ENCODE assay signal across 14 cellular contexts in genomic region chr11:84106560-84106959, GRCh38.
"Had no signal": no experiment of that assay in that cellular context is flagged by ENCODE, and none has a peak within 500 bp of the region (broad histone marks: within the 10 kb centered on the region; RNA-seq: fewer than 3 reads in every experiment).

No MANE protein-coding gene starts in this region.

- H3K4me3 ChIP-seq: body of pancreas, left ventricle myocardium inferior, mucosa of descending colon, thyroid gland had no signal

- H3K27me3 ChIP-seq: body of pancreas, thyroid gland had no signal

- ATAC-seq: body of pancreas; mucosa of descending colon; naive thymus-derived CD4-positive, alpha-beta T cell; stimulated activated memory B cell treated with anti-CD40 and anti-IgM and Interleukin-4, amounts not matched to agents 10 μg/mL and 1 μg/mL and 100 μg/mL, for 72 hours had no signal

- DNase-seq: activated B cell treated with CpG ODN at 0.5 μM for 24 hours; activated CD4-positive, alpha-beta T cell treated with anti-CD3 and anti-CD28 coated beads, Interleukin-2, amount 10 ng/mL, durations not matched to agents 24 days and 14 days; activated CD8-positive, alpha-beta memory T cell treated with anti-CD3 and anti-CD28 coated beads, Interleukin-2, amount 50 U/mL, for 48 hours; activated gamma-delta T cell treated with Interleukin-2 at 50 U/mL for 16 hours; amygdala; body of pancreas; caudate nucleus; left ventricle myocardium inferior; mucosa of descending colon; naive thymus-derived CD4-positive, alpha-beta T cell; stimulated activated CD4-positive, alpha-beta T cell treated with anti-CD3 and anti-CD28 coated beads, Interleukin-2, amount 100 ng/mL, for 48 hours; thyroid gland had no signal

- H3K4me1 ChIP-seq: left ventricle myocardium inferior, parathyroid adenoma, thyroid gland had no signal

- H2AFZ ChIP-seq: parathyroid adenoma had no signal

- H3K36me3 ChIP-seq: left ventricle myocardium inferior, thyroid gland had no signal

- H3K9me3 ChIP-seq: body of pancreas, mucosa of descending colon, thyroid gland had no signal

- H3K9ac ChIP-seq: parathyroid adenoma had no signal

- H3K27ac ChIP-seq: body of pancreas, left ventricle myocardium inferior, parathyroid adenoma, thyroid gland had no signal
